ENCODE assay signal across 1 cellular context in genomic region chr15:36878745-36879262, GRCh38.
TF ChIP-seq lines count a peak whose summit lies in the region.

No MANE protein-coding gene starts in this region.

TF ChIP-seq in GM12878, 131 proteins besides CTCF, POLR2A, EP300 and RAD21:
- TF ChIP-seq HSF1 (IDR thresholded peaks at IDR 0.05; ENCODE audit: low read depth, low read length): no peak
- TF ChIP-seq ZZZ3 (IDR thresholded peaks at IDR 0.05; ENCODE audit: control insufficient read depth, insufficient read length, low read depth): no peak
- no peak for TF ChIP-seq CBX3 (IDR thresholded peaks at IDR 0.05; ENCODE audit: borderline replicate concordance, low read depth)
- TF ChIP-seq NRF1 (conservative IDR thresholded peaks at IDR 0.05; ENCODE audit: low read depth, low read length): no peak
